ENCODE assay signal across 11 cellular contexts in genomic region chr22:24391836-24392217, GRCh38. TPM values are rescaled to one million over a fixed set of nuclear protein-coding genes. Genes with fewer than 3 reads are reported as not detected.
A peak's percentile ranks its signal among the peaks of the same experiment; 100 is the strongest.
DNase-seq lines count a peak whose midpoint lies in the region; ATAC-seq and TF ChIP-seq lines count a peak whose summit lies in the region.
"Had no signal": no experiment of that assay in that cellular context is flagged by ENCODE, and none has a peak within 500 bp of the region (broad histone marks: within the 10 kb centered on the region; RNA-seq: fewer than 3 reads in every experiment).

No MANE protein-coding gene starts in this region.

- H3K36me3 Mint-ChIP-seq in activated naive CD8-positive, alpha-beta T cell treated with anti-CD3 and anti-CD28 coated beads, Interleukin-2, amount 10 ng/mL, durations not matched to agents 7 days and 5 days: peaks cover 36% of the 10 kb centered on the region
- peaks cover 15% of the 10 kb centered on the region for H3K36me3 Mint-ChIP-seq in activated naive CD8-positive, alpha-beta T cell treated with anti-CD3 and anti-CD28 coated beads, Interleukin-2, amount 50 U/mL, for 24 hours (ENCODE audit: low read depth)

- peak overlapping the region; percentile 42 to 77 for H3K27ac ChIP-seq in tibial artery

- peaks cover 0 to 33% (median 23%) of the 10 kb centered on the region in 4 donors for H3K4me1 ChIP-seq in tibial artery

- H3K4me3 Mint-ChIP-seq in activated naive CD8-positive, alpha-beta T cell treated with anti-CD3 and anti-CD28 coated beads, Interleukin-2, amount 10 ng/mL, durations not matched to agents 7 days and 5 days: peak overlapping the region; percentile 61
- no peak overlapping the region for H3K4me3 Mint-ChIP-seq in activated naive CD8-positive, alpha-beta T cell treated with anti-CD3 and anti-CD28 coated beads, Interleukin-2, amount 50 U/mL, for 24 hours
- H3K4me3 Mint-ChIP-seq: CD14-positive monocyte had no signal

- peaks cover 4 to 14% (median 13%) of the 10 kb centered on the region in 3 donors for H3K36me3 ChIP-seq in tibial artery

- no peaks in the 10 kb centered on the region for H3K27me3 ChIP-seq in tibial artery
- H3K27me3 ChIP-seq: right lobe of liver had no signal

- H3K9me3 Mint-ChIP-seq in activated naive CD8-positive, alpha-beta T cell treated with anti-CD3 and anti-CD28 coated beads, Interleukin-2, amount 10 ng/mL, durations not matched to agents 7 days and 5 days: no peaks in the 10 kb centered on the region
- no peaks in the 10 kb centered on the region for H3K9me3 Mint-ChIP-seq in activated naive CD8-positive, alpha-beta T cell treated with anti-CD3 and anti-CD28 coated beads, Interleukin-2, amount 50 U/mL, for 24 hours
- H3K9me3 Mint-ChIP-seq: CD14-positive monocyte had no signal

- peaks cover 29% of the 10 kb centered on the region for H3K4me1 Mint-ChIP-seq in activated naive CD8-positive, alpha-beta T cell treated with anti-CD3 and anti-CD28 coated beads, Interleukin-2, amount 10 ng/mL, durations not matched to agents 7 days and 5 days
- H3K4me1 Mint-ChIP-seq in activated naive CD8-positive, alpha-beta T cell treated with anti-CD3 and anti-CD28 coated beads, Interleukin-2, amount 50 U/mL, for 24 hours: no peaks in the 10 kb centered on the region

- H3K27ac Mint-ChIP-seq in activated naive CD8-positive, alpha-beta T cell treated with anti-CD3 and anti-CD28 coated beads, Interleukin-2, amount 10 ng/mL, durations not matched to agents 7 days and 5 days: peak overlapping the region; percentile 73
- no peak overlapping the region for H3K27ac Mint-ChIP-seq in activated naive CD8-positive, alpha-beta T cell treated with anti-CD3 and anti-CD28 coated beads, Interleukin-2, amount 50 U/mL, for 24 hours

- TF ChIP-seq CTCF in tibial artery (IDR thresholded peaks at IDR 0.05): no peak

- peak; percentile 80 for ATAC-seq in activated naive CD8-positive, alpha-beta T cell treated with anti-CD3 and anti-CD28 coated beads, Interleukin-2, amount 10 ng/mL, durations not matched to agents 7 days and 5 days (ENCODE audit: low read depth)
- ATAC-seq in activated naive CD8-positive, alpha-beta T cell treated with anti-CD3 and anti-CD28 coated beads, Interleukin-2, amount 50 U/mL, for 24 hours: no peak
- ATAC-seq in SK-N-SH treated with all-trans-retinoic acid at 6 μM for 48 hours (peak; percentile 79), GM21529 (IDR thresholded peaks at IDR 0.05; ENCODE audit: unreplicated experiment) (no peak)

- no peak for DNase-seq in activated naive CD8-positive, alpha-beta T cell treated with anti-CD3 and anti-CD28 coated beads, Interleukin-2, amount 10 ng/mL, durations not matched to agents 7 days and 5 days
- no peak for DNase-seq in activated naive CD8-positive, alpha-beta T cell treated with anti-CD3 and anti-CD28 coated beads, Interleukin-2, amount 50 U/mL, for 24 hours
- DNase-seq in fibroblast of the conjunctiva (ENCODE audit: low read depth) (peak; percentile 12), tibial artery (no peak), medulla oblongata (ENCODE audit: extremely low spot score) (no peak)
- DNase-seq in stimulated activated CD4-positive, alpha-beta T cell treated with anti-CD3 and anti-CD28 coated beads, Interleukin-12 subunit alpha, Interleukin-12 subunit beta, amount 100 ng/mL, for 4 hours: no peak
- DNase-seq: activated CD4-positive, alpha-beta T cell treated with anti-CD3 and anti-CD28 coated beads for 1 hour; right lobe of liver had no signal

- intact Hi-C loops in tibial artery (cut with DNase I; ENCODE audit: low total_unique reads): no loop called here

- H3K4me3 ChIP-seq in tibial artery: no peak overlapping the region
- H3K4me3 ChIP-seq: right lobe of liver had no signal

- H3K27me3 Mint-ChIP-seq in activated naive CD8-positive, alpha-beta T cell treated with anti-CD3 and anti-CD28 coated beads, Interleukin-2, amount 10 ng/mL, durations not matched to agents 7 days and 5 days: no peaks in the 10 kb centered on the region
- H3K27me3 Mint-ChIP-seq in activated naive CD8-positive, alpha-beta T cell treated with anti-CD3 and anti-CD28 coated beads, Interleukin-2, amount 50 U/mL, for 24 hours: no peaks in the 10 kb centered on the region

- POLR2A ChIA-PET in activated naive CD8-positive, alpha-beta T cell treated with anti-CD3 and anti-CD28 coated beads, Interleukin-2, amount 10 ng/mL, durations not matched to agents 7 days and 5 days (lab: Charles Lee): interaction anchor here (1.1 kb wide), 1 partner anchor 9 kb away, joined by 3 read pairs; no protein-coding TSS in a partner anchor

- no peaks in the 10 kb centered on the region for H3K9me3 ChIP-seq in tibial artery
- H3K9me3 ChIP-seq: right lobe of liver had no signal

TF ChIP-seq in SK-N-SH treated with all-trans-retinoic acid at 6 μM for 48 hours, 23 proteins besides CTCF, POLR2A, EP300 and RAD21 (continues in another document):
- TF ChIP-seq PATZ1 (CRISPR knock-in tag; IDR thresholded peaks at IDR 0.05; ENCODE audit: borderline replicate concordance): no peak
- TF ChIP-seq ARNTL (CRISPR knock-in tag; IDR thresholded peaks at IDR 0.05; ENCODE audit: borderline replicate concordance, low read depth): no peak
- TF ChIP-seq ZNF8 (CRISPR knock-in tag; IDR thresholded peaks at IDR 0.05): no peak
- TF ChIP-seq TSHZ2 (CRISPR knock-in tag; IDR thresholded peaks at IDR 0.05): no peak
- no peak for TF ChIP-seq PPARA (CRISPR knock-in tag; IDR thresholded peaks at IDR 0.05; ENCODE audit: borderline replicate concordance)
- no peak for TF ChIP-seq ZC3H10 (CRISPR knock-in tag; IDR thresholded peaks at IDR 0.05)
- no peak for TF ChIP-seq CREB5 (CRISPR knock-in tag; IDR thresholded peaks at IDR 0.05; ENCODE audit: low read depth)
- no peak for TF ChIP-seq TOX (CRISPR knock-in tag; IDR thresholded peaks at IDR 0.05; ENCODE audit: borderline replicate concordance)
- TF ChIP-seq OSR1 (CRISPR knock-in tag; IDR thresholded peaks at IDR 0.05): no peak
- TF ChIP-seq GLIS3 (CRISPR knock-in tag; IDR thresholded peaks at IDR 0.05): no peak
- no peak; the same call in 1 of the 2 replicates for TF ChIP-seq ZFP3 (CRISPR knock-in tag; IDR thresholded peaks at IDR 0.05)

RNA-seq across cellular contexts. Expression of gene ADORA2A, which starts 35.6 kb away (rescaled TPM):
- 10 to 100 TPM; 29.1 to 30.3 TPM for total RNA-seq in activated naive CD8-positive, alpha-beta T cell treated with anti-CD3 and anti-CD28 coated beads, Interleukin-2, amount 10 ng/mL, durations not matched to agents 7 days and 5 days

Comparison
In these comparisons a context has a peak if more than half of its experiments do, and no peak if none do; other contexts are left out.
1. ATAC-seq: peak in activated naive CD8-positive, alpha-beta T cell treated with anti-CD3 and anti-CD28 coated beads, Interleukin-2, amount 10 ng/mL, durations not matched to agents 7 days and 5 days (single experiment) and SK-N-SH treated with all-trans-retinoic acid at 6 μM for 48 hours (single experiment); none in activated naive CD8-positive, alpha-beta T cell treated with anti-CD3 and anti-CD28 coated beads, Interleukin-2, amount 50 U/mL, for 24 hours (single experiment) and GM21529 (single experiment).